In the genomic region with DNA sequence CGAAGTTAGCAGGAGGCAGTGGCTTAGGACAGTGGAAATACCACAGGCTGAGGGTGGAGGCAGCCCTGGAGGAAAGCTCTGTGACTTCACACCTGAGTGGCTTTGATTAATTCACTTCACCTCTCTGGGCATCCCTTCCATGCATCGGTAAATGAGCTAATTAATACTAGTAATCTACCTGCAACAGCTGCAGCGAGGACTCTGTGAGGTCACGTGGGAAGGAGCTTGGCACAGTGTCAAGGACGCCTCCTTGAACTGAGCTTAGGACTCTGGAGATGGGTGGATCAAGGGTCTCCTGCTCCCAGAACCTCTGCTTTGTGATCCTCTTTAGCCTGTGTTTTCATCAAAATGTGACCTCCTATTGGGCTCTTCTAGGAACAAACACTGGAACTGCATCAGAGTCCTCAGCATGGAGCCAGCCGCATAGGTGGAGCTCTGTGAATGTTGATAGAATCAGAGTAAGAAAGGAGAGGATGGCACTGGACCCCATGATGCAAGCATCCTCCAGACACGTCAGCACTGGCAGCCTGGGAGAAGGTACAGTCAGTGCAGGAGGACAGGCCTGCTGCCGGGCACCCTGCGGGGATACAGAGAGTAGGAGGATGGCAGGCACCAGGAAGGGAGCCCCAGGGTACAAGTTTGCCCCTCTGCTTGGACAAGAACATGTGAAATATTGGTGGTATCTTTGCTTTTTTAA, we compare ENCODE assay signal across 8 cellular contexts. TPM values are rescaled to one million over a fixed set of nuclear protein-coding genes. Genes with fewer than 3 reads are reported as not detected.
DNase-seq lines count a peak whose midpoint lies in the region; ATAC-seq and TF ChIP-seq lines count a peak whose summit lies in the region.
"Had no signal": no experiment of that assay in that cellular context is flagged by ENCODE, and none has a peak within 500 bp of the region (broad histone marks: within the 10 kb centered on the region; RNA-seq: fewer than 3 reads in every experiment).

No MANE protein-coding gene starts in this region.

- H3K9me3 Mint-ChIP-seq in brain, result peaks cover 0 to 3% (median 0%) of the 10 kb centered on the region in 5 experiments
- no peaks in the 10 kb centered on the region for H3K9me3 Mint-ChIP-seq in activated T-cell treated with anti-CD3 and anti-CD28 coated beads, Interleukin-2, amount 50 U/mL, for 24 hours
- H3K9me3 Mint-ChIP-seq: central memory CD8-positive, alpha-beta T cell had no signal

- peaks cover 0 to 13% (median 0%) of the 10 kb centered on the region in 4 donors for H3K4me1 ChIP-seq in right lobe of liver

- WGBS in right lobe of liver (ENCODE audit: insufficient coverage, low coverage, low lambda C conversion rate, missing lambda C conversion rate), result 68% methylated on average over 5 of the region's 9 CpGs

- peak overlapping the region; percentile 28 to 38 (median 33) for H3K4me3 ChIP-seq in right lobe of liver

- DNase-seq in NCI-H2029 (lab: John Stamatoyannopoulos, UW), result peak; percentile 62
- no peak for DNase-seq in right lobe of liver
- DNase-seq in superior temporal gyrus (ENCODE audit: extremely low spot score), result peak; percentile 22
- DNase-seq in activated T-cell treated with anti-CD3 and anti-CD28 coated beads, Interleukin-2, amount 50 U/mL, for 24 hours, result no peak
- no peak for DNase-seq in GDM1 (lab: John Stamatoyannopoulos, UW)

- peak overlapping the region; percentile 81 to 94 (median 84) for H3K27ac Mint-ChIP-seq in brain
- H3K27ac Mint-ChIP-seq in activated T-cell treated with anti-CD3 and anti-CD28 coated beads, Interleukin-2, amount 50 U/mL, for 24 hours, result no peak overlapping the region

- H3K4me3 Mint-ChIP-seq in brain, result peak overlapping the region; percentile 66 to 92 (median 72)
- H3K4me3 Mint-ChIP-seq in activated T-cell treated with anti-CD3 and anti-CD28 coated beads, Interleukin-2, amount 50 U/mL, for 24 hours, result no peak overlapping the region
- H3K4me3 Mint-ChIP-seq: central memory CD8-positive, alpha-beta T cell had no signal

- H3K27me3 Mint-ChIP-seq in brain, result no peaks in the 10 kb centered on the region
- H3K27me3 Mint-ChIP-seq in activated T-cell treated with anti-CD3 and anti-CD28 coated beads, Interleukin-2, amount 50 U/mL, for 24 hours, result peaks cover 49% of the 10 kb centered on the region

- ATAC-seq in right lobe of liver (peak in 1 of 4 donors; percentile 11), HG03095 (IDR thresholded peaks at IDR 0.05; ENCODE audit: unreplicated experiment) (no peak)

- peaks cover 74% of the 10 kb centered on the region for H3K4me1 Mint-ChIP-seq in brain
- H3K4me1 Mint-ChIP-seq in activated T-cell treated with anti-CD3 and anti-CD28 coated beads, Interleukin-2, amount 50 U/mL, for 24 hours (ENCODE audit: low read depth), result no peaks in the 10 kb centered on the region
- H3K4me1 Mint-ChIP-seq: central memory CD8-positive, alpha-beta T cell had no signal

- no peaks in the 10 kb centered on the region for H3K27me3 ChIP-seq in right lobe of liver

- no peak for TF ChIP-seq POLR2A in right lobe of liver (IDR thresholded peaks at IDR 0.05)

- H3K27ac ChIP-seq in right lobe of liver, result peak overlapping the region in 1 of 3 donors; percentile 57

- intact Hi-C loops in right lobe of liver (cut with DNase I), result no loop called here

- H3K36me3 Mint-ChIP-seq in brain, result peaks cover 12% of the 10 kb centered on the region
- no peaks in the 10 kb centered on the region for H3K36me3 Mint-ChIP-seq in activated T-cell treated with anti-CD3 and anti-CD28 coated beads, Interleukin-2, amount 50 U/mL, for 24 hours (ENCODE audit: low read depth)

- TF ChIP-seq CTCF in brain (conservative IDR thresholded peaks at IDR 0.05) (no peak), right lobe of liver (IDR thresholded peaks at IDR 0.05) (no peak)

- no peaks in the 10 kb centered on the region for H3K36me3 ChIP-seq in right lobe of liver

- no peaks in the 10 kb centered on the region for H3K9me3 ChIP-seq in right lobe of liver

RNA-seq across cellular contexts. Expression of gene ANGPTL2, which starts 1.0 kb away (rescaled TPM):
- 14.9 TPM for polyA plus RNA-seq in brain (ENCODE audit: insufficient read depth, low read depth, low replicate concordance)
- total RNA-seq in right lobe of liver, result 1 to 10 TPM; 2.1 to 6.3 (median 3.0) TPM

Comparison
In these comparisons a context has a peak if more than half of its experiments do, and no peak if none do; other contexts are left out.
1. DNase-seq: peak in NCI-H2029 (single experiment) and superior temporal gyrus (single experiment); none in right lobe of liver (0 of 3), activated T-cell treated with anti-CD3 and anti-CD28 coated beads, Interleukin-2, amount 50 U/mL, for 24 hours (single experiment) and GDM1 (single experiment).